ENCODE assay signal across 16 cellular contexts in genomic region chrX:122504026-122504425, GRCh38.
DNase-seq lines count a peak whose midpoint lies in the region; FAIRE-seq and TF ChIP-seq lines count a peak whose summit lies in the region.
"Had no signal": no experiment of that assay in that cellular context is flagged by ENCODE, and none has a peak within 500 bp of the region (broad histone marks: within the 10 kb centered on the region; RNA-seq: fewer than 3 reads in every experiment).

No MANE protein-coding gene starts in this region.

- no peaks in the 10 kb centered on the region for H3K36me3 ChIP-seq in BJ (ENCODE audit: control insufficient read depth, insufficient read depth, low read length)
- no peaks in the 10 kb centered on the region for H3K36me3 ChIP-seq in osteoblast (ENCODE audit: insufficient read depth, low read length)
- H3K36me3 ChIP-seq: SJCRH30 had no signal

- no peaks in the 10 kb centered on the region for H3K79me2 ChIP-seq in osteoblast (ENCODE audit: insufficient read depth, low read length)

- FAIRE-seq in GM12892 (lab: Jason Lieb, UNC) = no peak
- FAIRE-seq: GM12891, GM18507, H1 had no signal

- H2AFZ ChIP-seq in osteoblast (ENCODE audit: low read length) = no peak overlapping the region

- H3K4me2 ChIP-seq in osteoblast (ENCODE audit: insufficient read depth, low read length) = no peak overlapping the region

- POLR2A ChIA-PET in BJ (lab: Charles Lee) = interaction anchor here (0.6 kb wide), 1 partner anchor 650 kb away, joined by 3 read pairs; no protein-coding TSS in a partner anchor

- H3K27me3 ChIP-seq in BJ (ENCODE audit: control insufficient read depth, insufficient read depth, low read length) (no peaks in the 10 kb centered on the region), osteoblast (ENCODE audit: insufficient read depth, low read length) (no peaks in the 10 kb centered on the region)
- H3K27me3 ChIP-seq: SJCRH30 had no signal

- TF ChIP-seq POLR2A in GM12892 (IDR thresholded peaks at IDR 0.05; ENCODE audit: low read depth, low read length) = no peak

- H3K4me3 ChIP-seq in BJ (ENCODE audit: low read depth, low read length) (no peak overlapping the region), epithelial cell of esophagus (ENCODE audit: low read length) (no peak overlapping the region), osteoblast (ENCODE audit: insufficient read depth, low read length) (no peak overlapping the region)
- H3K4me3 ChIP-seq: SJCRH30 had no signal

- no peaks in the 10 kb centered on the region for H3K9me3 ChIP-seq in osteoblast (ENCODE audit: low read depth, low read length)
- H3K9me3 ChIP-seq: SJCRH30 had no signal

- no peaks in the 10 kb centered on the region for H3K4me1 ChIP-seq in osteoblast (ENCODE audit: insufficient read depth, low read length)
- H3K4me1 ChIP-seq: SJCRH30 had no signal

- DNase-seq in BJ (ENCODE audit: low read depth) (peak; percentile 4), EH (ENCODE audit: low read depth) (peak; percentile 62), NCI-H748 (lab: John Stamatoyannopoulos, UW; ENCODE audit: unreplicated experiment) (peak; percentile 86), epithelial cell of esophagus (ENCODE audit: low read depth) (peak; percentile 21), osteoblast (ENCODE audit: insufficient read length, low spot score, missing footprints) (no peak), dermis blood vessel endothelial cell (no peak), GM12892 (ENCODE audit: insufficient read length) (no peak)
- DNase-seq: NCI-H1048, NCI-H1694, NCI-H2081 treated with DMSO at 0.1 percent for 48 hours, NCI-H446 treated with DMSO at 0.1 percent for 48 hours, SJCRH30 had no signal

- H3K27ac ChIP-seq in osteoblast (ENCODE audit: low read depth, low read length) = no peak overlapping the region
- H3K27ac ChIP-seq: C4-2B, SJCRH30 had no signal

- H4K20me1 ChIP-seq in osteoblast (ENCODE audit: insufficient read depth, low read length) = no peaks in the 10 kb centered on the region

- TF ChIP-seq CTCF in BJ (IDR thresholded peaks at IDR 0.05; ENCODE audit: insufficient read depth, low read depth, low read length) = no peak
- no peak for TF ChIP-seq CTCF in epithelial cell of esophagus (IDR thresholded peaks at IDR 0.05; ENCODE audit: insufficient read depth, low read depth, low read length, missing control alignments)
- TF ChIP-seq CTCF in osteoblast (IDR thresholded peaks at IDR 0.05; ENCODE audit: extremely low read depth, low read depth, low read length) = no peak

- CTCF ChIA-PET in BJ (lab: Yijun Ruan, JAX) = no interaction called here

Comparison
In these comparisons a context has a peak if more than half of its experiments do, and no peak if none do; other contexts are left out.
1. DNase-seq: peak in BJ (single experiment), EH (single experiment), NCI-H748 (single experiment) and epithelial cell of esophagus (single experiment); none in osteoblast (single experiment), dermis blood vessel endothelial cell (single experiment) and GM12892 (single experiment).